Comparison of ENCODE assay signal across 8 cellular contexts in the genomic region with DNA sequence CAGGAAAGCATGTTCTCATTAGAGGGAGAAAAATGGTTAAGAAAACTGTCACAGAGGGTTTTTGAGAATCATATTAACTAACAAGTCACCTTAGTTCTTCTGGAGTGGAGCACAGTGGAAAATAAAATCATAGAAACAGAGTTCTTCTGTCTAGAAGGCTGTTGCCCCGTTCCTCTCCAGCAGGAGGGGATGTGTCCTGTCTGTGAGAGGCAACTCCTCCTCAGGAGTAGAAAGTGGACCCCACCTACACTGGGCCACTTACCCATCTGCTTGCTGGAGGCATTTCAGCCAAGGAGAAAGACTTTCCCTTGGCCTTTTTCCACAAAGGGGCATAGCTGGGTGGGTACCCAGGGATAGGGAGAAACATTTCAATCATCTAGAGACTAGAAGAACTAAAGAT.
DNase-seq lines count a peak whose midpoint lies in the region; ATAC-seq lines count a peak whose summit lies in the region.

No MANE protein-coding gene starts in this region.

- no peaks in the 10 kb centered on the region for H3K4me1 Mint-ChIP-seq in activated CD4-positive, alpha-beta memory T cell treated with anti-CD3 and anti-CD28 coated beads, Interleukin-2, amount 10 ng/mL, durations not matched to agents 7 days and 5 days
- no peaks in the 10 kb centered on the region for H3K4me1 Mint-ChIP-seq in immature natural killer cell

- CTCF ChIA-PET in activated CD4-positive, alpha-beta memory T cell treated with anti-CD3 and anti-CD28 coated beads, Interleukin-2, amount 10 ng/mL, durations not matched to agents 7 days and 5 days (lab: Charles Lee): interaction anchor here (1.4 to 2.8 kb wide), 4 partner anchors 22 to 60 kb away, joined by 3 to 42 read pairs (median 8); no protein-coding TSS in a partner anchor

- intact Hi-C loops in left cardiac atrium (cut with DNase I) (loop anchor here in 1 of 2 donors (10.0 kb wide), 1 partner anchor 293 kb away; no protein-coding TSS in a partner anchor), right cardiac atrium (cut with DNase I) (no loop called here)

- H3K27me3 Mint-ChIP-seq in activated CD4-positive, alpha-beta memory T cell treated with anti-CD3 and anti-CD28 coated beads, Interleukin-2, amount 10 ng/mL, durations not matched to agents 7 days and 5 days: peaks cover 14% of the 10 kb centered on the region
- peaks cover 0 to 8% (median 6%) of the 10 kb centered on the region in 3 donors for H3K27me3 Mint-ChIP-seq in immature natural killer cell (ENCODE audit: low read depth in 3 of 3)

- WGBS in right cardiac atrium: 76% methylated on average over 1 of the region's 1 CpG

- H3K4me3 ChIP-seq in right cardiac atrium (ENCODE audit: low read length): no peak overlapping the region

- H3K4me3 Mint-ChIP-seq in activated CD4-positive, alpha-beta memory T cell treated with anti-CD3 and anti-CD28 coated beads, Interleukin-2, amount 10 ng/mL, durations not matched to agents 7 days and 5 days: no peak overlapping the region
- no peak overlapping the region for H3K4me3 Mint-ChIP-seq in immature natural killer cell

- no peaks in the 10 kb centered on the region for H3K9me3 Mint-ChIP-seq in activated CD4-positive, alpha-beta memory T cell treated with anti-CD3 and anti-CD28 coated beads, Interleukin-2, amount 10 ng/mL, durations not matched to agents 7 days and 5 days
- no peaks in the 10 kb centered on the region for H3K9me3 Mint-ChIP-seq in immature natural killer cell

- no peak overlapping the region for H3K27ac ChIP-seq in right cardiac atrium (ENCODE audit: low read length)

- DNase-seq in EL (peak; percentile 31), HuH-7.5 (ENCODE audit: low spot score) (peak; percentile 13), immature natural killer cell (peak in 2 of 3 donors; percentile 7 to 26), NCI-H510A treated with DMSO at 0.1 percent for 48 hours (lab: John Stamatoyannopoulos, UW) (no peak), left cardiac atrium (no peak), right cardiac atrium (no peak)
- peak; percentile 45 for DNase-seq in activated CD4-positive, alpha-beta memory T cell treated with anti-CD3 and anti-CD28 coated beads, Interleukin-2, amount 10 ng/mL, durations not matched to agents 7 days and 5 days

- H3K9me3 ChIP-seq in right cardiac atrium (ENCODE audit: control insufficient read depth, low read length): no peaks in the 10 kb centered on the region

- peak; percentile 62 for ATAC-seq in GM21360 (IDR thresholded peaks at IDR 0.05; ENCODE audit: unreplicated experiment)
- no peak for ATAC-seq in left cardiac atrium
- ATAC-seq in right cardiac atrium: no peak

- no peaks in the 10 kb centered on the region for H3K27me3 ChIP-seq in right cardiac atrium (ENCODE audit: control insufficient read depth, insufficient read depth)

- no peaks in the 10 kb centered on the region for H3K4me1 ChIP-seq in right cardiac atrium (ENCODE audit: control insufficient read depth, insufficient read depth, low read length)

- POLR2A ChIA-PET in activated CD4-positive, alpha-beta memory T cell treated with anti-CD3 and anti-CD28 coated beads, Interleukin-2, amount 10 ng/mL, durations not matched to agents 7 days and 5 days (lab: Charles Lee): interaction anchor here (1.0 kb wide), 1 partner anchor 34 kb away, joined by 3 read pairs; no protein-coding TSS in a partner anchor

- no peaks in the 10 kb centered on the region for H3K36me3 Mint-ChIP-seq in activated CD4-positive, alpha-beta memory T cell treated with anti-CD3 and anti-CD28 coated beads, Interleukin-2, amount 10 ng/mL, durations not matched to agents 7 days and 5 days (ENCODE audit: low read depth)
- H3K36me3 Mint-ChIP-seq in immature natural killer cell: no peaks in the 10 kb centered on the region

- H3K27ac Mint-ChIP-seq in activated CD4-positive, alpha-beta memory T cell treated with anti-CD3 and anti-CD28 coated beads, Interleukin-2, amount 10 ng/mL, durations not matched to agents 7 days and 5 days: no peak overlapping the region
- no peak overlapping the region for H3K27ac Mint-ChIP-seq in immature natural killer cell

Comparison
In these comparisons a context has a peak if more than half of its experiments do, and no peak if none do; other contexts are left out.
1. DNase-seq: peak in EL (single experiment), HuH-7.5 (single experiment), activated CD4-positive, alpha-beta memory T cell treated with anti-CD3 and anti-CD28 coated beads, Interleukin-2, amount 10 ng/mL, durations not matched to agents 7 days and 5 days (single experiment) and immature natural killer cell (2 of 3); none in NCI-H510A treated with DMSO at 0.1 percent for 48 hours (single experiment), left cardiac atrium (single experiment) and right cardiac atrium (0 of 3).